1 cellular context compared by ENCODE assay signal in the genomic region with DNA sequence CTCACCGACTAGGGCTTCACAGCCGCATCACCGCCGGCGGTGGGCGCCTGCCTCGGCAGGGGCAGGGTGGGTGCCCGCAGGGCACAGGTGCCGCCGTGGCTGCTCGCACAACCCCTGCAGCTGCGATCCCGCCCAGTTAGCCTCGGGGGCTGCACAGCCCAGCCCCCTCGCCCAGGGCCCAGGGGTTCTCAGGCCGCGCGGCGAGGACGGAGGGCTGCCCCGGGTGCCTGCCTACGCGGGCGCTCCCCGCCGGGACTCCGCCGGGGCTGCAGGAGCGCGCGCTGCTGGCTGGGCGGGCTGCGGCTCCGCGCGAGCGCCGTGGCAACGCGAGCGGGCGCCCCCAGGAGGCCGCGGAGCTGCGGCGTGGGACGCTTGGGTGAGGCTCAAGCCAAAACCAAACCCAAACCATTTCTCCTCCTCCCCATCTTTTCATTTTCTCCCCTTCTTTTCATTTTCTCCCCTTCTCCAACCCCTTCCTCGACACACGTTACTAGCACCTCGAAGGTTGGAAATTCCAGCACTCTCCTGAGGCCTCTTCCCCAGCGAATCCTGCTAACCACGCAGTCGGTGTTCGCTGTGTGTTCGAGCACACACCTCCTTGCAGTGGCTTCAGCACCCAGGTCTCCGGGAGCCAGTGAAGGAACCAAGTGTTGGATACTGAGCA.
A peak's percentile ranks its signal among the peaks of the same experiment; 100 is the strongest.
TF ChIP-seq lines count a peak whose summit lies in the region.

A gene with protein sequence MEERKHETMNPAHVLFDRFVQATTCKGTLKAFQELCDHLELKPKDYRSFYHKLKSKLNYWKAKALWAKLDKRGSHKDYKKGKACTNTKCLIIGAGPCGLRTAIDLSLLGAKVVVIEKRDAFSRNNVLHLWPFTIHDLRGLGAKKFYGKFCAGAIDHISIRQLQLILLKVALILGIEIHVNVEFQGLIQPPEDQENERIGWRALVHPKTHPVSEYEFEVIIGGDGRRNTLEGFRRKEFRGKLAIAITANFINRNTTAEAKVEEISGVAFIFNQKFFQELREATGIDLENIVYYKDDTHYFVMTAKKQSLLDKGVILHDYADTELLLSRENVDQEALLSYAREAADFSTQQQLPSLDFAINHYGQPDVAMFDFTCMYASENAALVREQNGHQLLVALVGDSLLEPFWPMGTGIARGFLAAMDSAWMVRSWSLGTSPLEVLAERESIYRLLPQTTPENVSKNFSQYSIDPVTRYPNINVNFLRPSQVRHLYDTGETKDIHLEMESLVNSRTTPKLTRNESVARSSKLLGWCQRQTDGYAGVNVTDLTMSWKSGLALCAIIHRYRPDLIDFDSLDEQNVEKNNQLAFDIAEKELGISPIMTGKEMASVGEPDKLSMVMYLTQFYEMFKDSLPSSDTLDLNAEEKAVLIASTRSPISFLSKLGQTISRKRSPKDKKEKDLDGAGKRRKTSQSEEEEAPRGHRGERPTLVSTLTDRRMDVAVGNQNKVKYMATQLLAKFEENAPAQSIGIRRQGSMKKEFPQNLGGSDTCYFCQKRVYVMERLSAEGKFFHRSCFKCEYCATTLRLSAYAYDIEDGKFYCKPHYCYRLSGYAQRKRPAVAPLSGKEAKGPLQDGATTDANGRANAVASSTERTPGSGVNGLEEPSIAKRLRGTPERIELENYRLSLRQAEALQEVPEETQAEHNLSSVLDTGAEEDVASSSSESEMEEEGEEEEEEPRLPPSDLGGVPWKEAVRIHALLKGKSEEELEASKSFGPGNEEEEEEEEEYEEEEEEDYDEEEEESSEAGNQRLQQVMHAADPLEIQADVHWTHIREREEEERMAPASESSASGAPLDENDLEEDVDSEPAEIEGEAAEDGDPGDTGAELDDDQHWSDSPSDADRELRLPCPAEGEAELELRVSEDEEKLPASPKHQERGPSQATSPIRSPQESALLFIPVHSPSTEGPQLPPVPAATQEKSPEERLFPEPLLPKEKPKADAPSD (N-terminal part only) (minus strand): TSS at position 286 of the 664 bp plus-strand sequence. CDS start 117,749 bp downstream, outside the sequence.

TF ChIP-seq in IMR-90, 13 proteins besides CTCF, POLR2A, EP300 and RAD21:
- TF ChIP-seq BHLHE40 (IDR thresholded peaks at IDR 0.05; ENCODE audit: low read depth, low read length) (no peak), RFX5 (IDR thresholded peaks at IDR 0.05; ENCODE audit: low read depth, low read length) (no peak), CEBPB (IDR thresholded peaks at IDR 0.05; ENCODE audit: low read depth, low read length) (no peak), MXI1 (IDR thresholded peaks at IDR 0.05; ENCODE audit: borderline replicate concordance, low read depth, low read length) (no peak), SMC3 (IDR thresholded peaks at IDR 0.05; ENCODE audit: low read depth, low read length) (peak; percentile 67), FOS (IDR thresholded peaks at IDR 0.05; ENCODE audit: low read depth, low read length) (no peak), MAZ (IDR thresholded peaks at IDR 0.05; ENCODE audit: borderline replicate concordance, low read depth, low read length) (peak; percentile 41; the same call in 1 of the 2 replicates), NFE2L2 (IDR thresholded peaks at IDR 0.05; ENCODE audit: low read depth, low read length) (no peak)
- TF ChIP-seq, protein P1, sequence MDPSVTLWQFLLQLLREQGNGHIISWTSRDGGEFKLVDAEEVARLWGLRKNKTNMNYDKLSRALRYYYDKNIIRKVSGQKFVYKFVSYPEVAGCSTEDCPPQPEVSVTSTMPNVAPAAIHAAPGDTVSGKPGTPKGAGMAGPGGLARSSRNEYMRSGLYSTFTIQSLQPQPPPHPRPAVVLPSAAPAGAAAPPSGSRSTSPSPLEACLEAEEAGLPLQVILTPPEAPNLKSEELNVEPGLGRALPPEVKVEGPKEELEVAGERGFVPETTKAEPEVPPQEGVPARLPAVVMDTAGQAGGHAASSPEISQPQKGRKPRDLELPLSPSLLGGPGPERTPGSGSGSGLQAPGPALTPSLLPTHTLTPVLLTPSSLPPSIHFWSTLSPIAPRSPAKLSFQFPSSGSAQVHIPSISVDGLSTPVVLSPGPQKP (IDR thresholded peaks at IDR 0.05; ENCODE audit: borderline replicate concordance, low read depth, low read length) = no peak
TF ChIP-seq in IMR-90: peak in this region for 2.
